Comparison of ENCODE assay signal across 8 cellular contexts in genomic region chr22:18001040-18001893, GRCh38. TPM values are rescaled to one million over a fixed set of nuclear protein-coding genes. Genes with fewer than 3 reads are reported as not detected.
A peak's percentile ranks its signal among the peaks of the same experiment; 100 is the strongest.
DNase-seq lines count a peak whose midpoint lies in the region; ATAC-seq, FAIRE-seq and TF ChIP-seq lines count a peak whose summit lies in the region.

No MANE protein-coding gene starts in this region.

- no peaks in the 10 kb centered on the region for H3K4me1 ChIP-seq in small intestine (ENCODE audit: control insufficient read depth in 2 of 2, insufficient read depth in 1 of 2, low read depth in 1 of 2, low read length in 1 of 2)

- intact Hi-C loops in Calu3 (cut with micrococcal nuclease; ENCODE audit: unreplicated experiment): loop anchor here (2.0 to 10.0 kb wide), 3 partner anchors 61 to 166 kb away; partner anchors contain the start of gene PEX26

- DNase-seq in Calu3 (peak; percentile 91), NCI-H460 (ENCODE audit: extremely low read depth, low read depth) (peak; percentile 94), chondrocyte (ENCODE audit: low spot score) (peak; percentile 92), iris pigment epithelial cell (ENCODE audit: low read depth) (peak; percentile 98), small intestine (peak; percentile 96)
- DNase-seq in activated CD4-positive, alpha-beta T cell treated with anti-CD3 and anti-CD28 coated beads for 1 hour: peak; percentile 28

- CTCF ChIA-PET in Calu3 (lab: Charles Lee): interaction anchor here (0.7 to 2.3 kb wide), 4 partner anchors 60 to 76 kb away, joined by 4 to 24 read pairs (median 6); partner anchors contain the start of gene PEX26

- ATAC-seq in HG03039 (IDR thresholded peaks at IDR 0.05; ENCODE audit: unreplicated experiment): peak; percentile 36
- ATAC-seq in GM18861 (IDR thresholded peaks at IDR 0.05; ENCODE audit: unreplicated experiment): no peak

- peaks cover 36% of the 10 kb centered on the region for H3K4me1 Mint-ChIP-seq in Calu3 (ENCODE audit: low read depth, unreplicated experiment)
- H3K4me1 Mint-ChIP-seq in chondrocyte (ENCODE audit: low read depth): peaks cover 38% of the 10 kb centered on the region

- H3K36me3 Mint-ChIP-seq in Calu3 (ENCODE audit: insufficient read depth, unreplicated experiment) (peaks cover 26% of the 10 kb centered on the region), chondrocyte (ENCODE audit: low read depth) (no peaks in the 10 kb centered on the region)

- 1% methylated on average over 61 to 96 of the region's 96 CpGs for WGBS in small intestine, 3 donors

- H3K4me3 ChIP-seq in small intestine (ENCODE audit: low read depth in 1 of 2, low read length in 2 of 2): peak overlapping the region; percentile 93 to 94

- BruUV-seq in Calu3 (replicated peaks; lab: Mats Ljungman, UMichigan): no TSS peak

- H3K27me3 ChIP-seq in small intestine (ENCODE audit: control insufficient read depth in 2 of 2, insufficient read depth in 2 of 2, low read length in 2 of 2): no peaks in the 10 kb centered on the region

- H3K9me3 ChIP-seq in small intestine (ENCODE audit: control insufficient read depth, low read depth): no peaks in the 10 kb centered on the region

- no peak for FAIRE-seq in small intestine (lab: Jason Lieb, UNC)

- H3K27ac ChIP-seq in small intestine (ENCODE audit: low read depth in 1 of 2, low read length in 1 of 2): peak overlapping the region; percentile 78 to 95

- H3K27me3 Mint-ChIP-seq in Calu3 (ENCODE audit: unreplicated experiment) (no peaks in the 10 kb centered on the region), chondrocyte (ENCODE audit: low read depth) (no peaks in the 10 kb centered on the region)

- H3K9me3 Mint-ChIP-seq in Calu3 (ENCODE audit: low read depth, unreplicated experiment) (no peaks in the 10 kb centered on the region), chondrocyte (ENCODE audit: low read depth) (no peaks in the 10 kb centered on the region)

- TF ChIP-seq CTCF in Calu3 (IDR thresholded peaks at IDR 0.05; ENCODE audit: unreplicated experiment): peak; percentile 47
- peak; percentile 82 for TF ChIP-seq CTCF in chondrocyte (IDR thresholded peaks at IDR 0.05)

- H3K27ac Mint-ChIP-seq in Calu3 (ENCODE audit: unreplicated experiment) (peak overlapping the region; percentile 91), chondrocyte (ENCODE audit: unreplicated experiment) (peak overlapping the region; percentile 99)

- H3K4me3 Mint-ChIP-seq in Calu3 (ENCODE audit: low read depth, unreplicated experiment) (peak overlapping the region; percentile 70), chondrocyte (ENCODE audit: unreplicated experiment) (peak overlapping the region; percentile 87)

- no peaks in the 10 kb centered on the region for H3K36me3 ChIP-seq in small intestine (ENCODE audit: control insufficient read depth in 2 of 2, insufficient read depth in 2 of 2, low read length in 2 of 2)

RNA-seq across cellular contexts. Expression of gene MICAL3, which starts 23.1 kb away (rescaled TPM):
- 60.6 and 71.3 TPM in 2 replicates for total RNA-seq in Calu3 (2022)
- 11.3 and 15.2 TPM in 2 replicates for total RNA-seq in NCI-H460 (2014; rRNA removed; shearing (Covaris generic))
- polyA plus RNA-seq in NCI-H460 (2014; cell fraction: nucleus; rRNA removed): 14.4 and 16.3 TPM in 2 replicates
- 49.6 to 74.4 TPM (median 68.2 TPM) in 3 replicates for total RNA-seq in chondrocyte
- polyA plus RNA-seq in small intestine: 10 to 100 TPM in 1 of 3 donors, 1 to 10 TPM in 2; 3.2 to 15.3 (median 4.7) TPM

Comparison
In these comparisons a context has a peak if more than half of its experiments do, and no peak if none do; other contexts are left out.
1. DNase-seq: peak in every context shown above with its lines; median percentile 98 in iris pigment epithelial cell; 96 in small intestine; 94 in NCI-H460; 92 in chondrocyte; 91 in Calu3; 28 in activated CD4-positive, alpha-beta T cell treated with anti-CD3 and anti-CD28 coated beads for 1 hour.